ENCODE assay signal across 18 cellular contexts in the genomic region with DNA sequence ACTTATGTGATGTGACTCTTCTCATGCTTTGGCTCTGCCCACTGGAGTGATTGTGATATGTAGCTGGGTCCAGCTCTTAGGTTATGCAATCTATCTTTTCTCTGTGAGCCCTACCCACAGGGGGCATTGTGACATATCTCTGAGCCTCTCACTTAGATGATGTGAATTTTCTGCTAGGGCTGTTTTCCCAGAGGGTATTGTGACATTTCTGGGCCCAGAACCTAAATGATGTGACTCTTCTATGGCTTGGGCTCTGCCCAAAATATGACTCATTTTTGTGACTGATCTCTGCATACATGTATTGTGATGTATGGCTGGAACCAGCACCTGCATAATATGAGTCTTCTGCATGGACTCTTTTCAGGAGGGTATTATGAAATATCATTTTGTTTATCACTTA. TPM values are rescaled to one million over a fixed set of nuclear protein-coding genes. Genes with fewer than 3 reads are reported as not detected.
A peak's percentile ranks its signal among the peaks of the same experiment; 100 is the strongest.
DNase-seq lines count a peak whose midpoint lies in the region; ATAC-seq and TF ChIP-seq lines count a peak whose summit lies in the region.
"Had no signal": no experiment of that assay in that cellular context is flagged by ENCODE, and none has a peak within 500 bp of the region (broad histone marks: within the 10 kb centered on the region; RNA-seq: fewer than 3 reads in every experiment).

No MANE protein-coding gene starts in this region.

- ATAC-seq in GM18870 (IDR thresholded peaks at IDR 0.05; ENCODE audit: unreplicated experiment), result no peak

- peaks cover 15% of the 10 kb centered on the region for H3K9me3 Mint-ChIP-seq in osteocyte (ENCODE audit: unreplicated experiment)

- TF ChIP-seq CTCF in epithelial cell of esophagus (IDR thresholded peaks at IDR 0.05; ENCODE audit: insufficient read depth, low read depth, low read length, missing control alignments) (no peak), osteocyte (IDR thresholded peaks at IDR 0.05) (no peak)

- H3K4me3 Mint-ChIP-seq in osteocyte (ENCODE audit: unreplicated experiment), result no peak overlapping the region
- H3K4me3 Mint-ChIP-seq: T-helper 1 cell treated with Interleukin-12 subunit alpha and Interleukin-12 subunit beta and Interleukin-4 antibody, amounts not matched to agents 30 μg/mL and 1 μg/mL, for 36 hours had no signal

- DNase-seq in SIG-M5 treated with dmso at 0.1 percent for 504 hours (lab: John Stamatoyannopoulos, UW; ENCODE audit: unreplicated experiment) (peak; percentile 43), SIG-M5 (lab: John Stamatoyannopoulos, UW) (no peak), M059J (ENCODE audit: low read depth) (peak; percentile 38), epithelial cell of esophagus (ENCODE audit: low read depth) (peak; percentile 86), osteocyte (ENCODE audit: extremely low spot score, unreplicated experiment) (peak; percentile 5), NCI-H524 (lab: John Stamatoyannopoulos, UW) (no peak), NCI-H187 treated with DMSO at 0.1 percent for 48 hours (lab: John Stamatoyannopoulos, UW) (no peak)
- DNase-seq: 8988T, activated gamma-delta T cell, Caco-2, NCI-H1092, NCI-H2227 treated with DMSO at 0.1 percent for 48 hours, ovary, spleen had no signal

- no peaks in the 10 kb centered on the region for H3K27me3 Mint-ChIP-seq in osteocyte (ENCODE audit: unreplicated experiment)

- H3K4me3 ChIP-seq in epithelial cell of esophagus (ENCODE audit: low read length), result no peak overlapping the region
- H3K4me3 ChIP-seq: cardiac muscle cell, ovary, spleen, thoracic aorta had no signal

- no peaks in the 10 kb centered on the region for H3K4me1 Mint-ChIP-seq in osteocyte (ENCODE audit: unreplicated experiment)

- H3K36me3 Mint-ChIP-seq in osteocyte (ENCODE audit: unreplicated experiment), result peaks cover 34% of the 10 kb centered on the region

- no peak overlapping the region for H3K27ac Mint-ChIP-seq in osteocyte (ENCODE audit: unreplicated experiment)
- H3K27ac Mint-ChIP-seq: T-helper 1 cell treated with Interleukin-12 subunit alpha and Interleukin-12 subunit beta and Interleukin-4 antibody, amounts not matched to agents 30 μg/mL and 1 μg/mL, for 36 hours had no signal

RNA-seq across cellular contexts. Expression of gene ZNF254, which starts 12.3 kb away (rescaled TPM):
- total RNA-seq in M059J (2014; rRNA removed; shearing (Covaris generic)), result 8.0 and 10.5 TPM in 2 replicates
- 18.7 and 19.2 TPM in 2 replicates for total RNA-seq in osteocyte

Comparison
In these comparisons a context has a peak if more than half of its experiments do, and no peak if none do; other contexts are left out.
1. DNase-seq: peak in SIG-M5 treated with dmso at 0.1 percent for 504 hours (single experiment), M059J (single experiment), epithelial cell of esophagus (single experiment) and osteocyte (single experiment); none in SIG-M5 (single experiment), NCI-H524 (0 of 2) and NCI-H187 treated with DMSO at 0.1 percent for 48 hours (single experiment).